14 cellular contexts compared by ENCODE assay signal in the genomic region with DNA sequence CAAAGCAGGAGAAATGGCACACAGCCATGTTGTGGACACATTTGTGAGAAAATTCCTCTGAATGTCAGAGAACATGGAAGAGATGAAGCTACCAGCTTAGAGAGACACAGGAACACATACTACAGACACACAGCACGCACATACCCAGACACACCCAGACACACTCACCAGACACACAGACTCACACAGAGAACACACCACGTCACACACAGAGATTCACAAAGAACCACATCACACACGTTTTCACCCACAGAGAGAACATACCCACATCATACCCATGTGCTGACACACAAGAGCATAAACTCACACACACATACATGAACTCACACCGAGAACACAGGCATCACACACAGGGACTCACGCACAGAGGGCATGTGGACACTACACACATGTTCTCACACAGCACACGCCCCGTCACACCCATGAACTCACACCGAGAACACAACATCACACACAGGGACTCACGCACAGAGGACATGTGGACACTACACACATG.
DNase-seq lines count a peak whose midpoint lies in the region; ATAC-seq and TF ChIP-seq lines count a peak whose summit lies in the region.
"Had no signal": no experiment of that assay in that cellular context is flagged by ENCODE, and none has a peak within 500 bp of the region (broad histone marks: within the 10 kb centered on the region; RNA-seq: fewer than 3 reads in every experiment).

No MANE protein-coding gene starts in this region.

- no peak overlapping the region for H2AFZ ChIP-seq in mesenchymal stem cell (ENCODE audit: low read depth, low read length)
- H2AFZ ChIP-seq in GM23338 = no peak overlapping the region
- H2AFZ ChIP-seq: parathyroid adenoma had no signal

- H3K9ac ChIP-seq in mesenchymal stem cell (ENCODE audit: low read length) = peak overlapping the region; percentile 90
- H3K9ac ChIP-seq: KMS-11, parathyroid adenoma had no signal

- H3K27ac Mint-ChIP-seq in activated CD4-positive, alpha-beta T cell treated with anti-CD3 and anti-CD28 coated beads, Interleukin-2, amount 10 ng/mL, durations not matched to agents 7 days and 5 days = peak overlapping the region; percentile 2
- H3K27ac Mint-ChIP-seq in activated CD4-positive, alpha-beta memory T cell treated with anti-CD3 and anti-CD28 coated beads for 36 hours = peak overlapping the region; percentile 0
- no peak overlapping the region for H3K27ac Mint-ChIP-seq in GM23338

- H3K4me3 Mint-ChIP-seq in activated CD4-positive, alpha-beta T cell treated with anti-CD3 and anti-CD28 coated beads, Interleukin-2, amount 10 ng/mL, durations not matched to agents 7 days and 5 days = no peak overlapping the region
- H3K4me3 Mint-ChIP-seq in activated CD4-positive, alpha-beta memory T cell treated with anti-CD3 and anti-CD28 coated beads for 36 hours = no peak overlapping the region
- no peak overlapping the region for H3K4me3 Mint-ChIP-seq in GM23338
- H3K4me3 Mint-ChIP-seq: effector memory CD8-positive, alpha-beta T cell had no signal

- peaks cover 29% of the 10 kb centered on the region for H3K4me1 Mint-ChIP-seq in activated CD4-positive, alpha-beta T cell treated with anti-CD3 and anti-CD28 coated beads, Interleukin-2, amount 10 ng/mL, durations not matched to agents 7 days and 5 days
- H3K4me1 Mint-ChIP-seq in activated CD4-positive, alpha-beta memory T cell treated with anti-CD3 and anti-CD28 coated beads for 36 hours (ENCODE audit: low read depth) = peaks cover 27% of the 10 kb centered on the region
- no peaks in the 10 kb centered on the region for H3K4me1 Mint-ChIP-seq in GM23338

- H3K18ac ChIP-seq in mesenchymal stem cell (ENCODE audit: low read depth in 1 of 2, low read length in 2 of 2) = no peak overlapping the region

- H3K4me1 ChIP-seq in mesenchymal stem cell (ENCODE audit: control insufficient read depth, insufficient read depth, low read depth, low read length) = peaks cover 35% of the 10 kb centered on the region
- peaks cover 10 to 46% (median 14%) of the 10 kb centered on the region in 4 donors for H3K4me1 ChIP-seq in stomach
- H3K4me1 ChIP-seq in GM23338 (ENCODE audit: insufficient read depth) = no peaks in the 10 kb centered on the region

- POLR2A ChIA-PET in activated CD4-positive, alpha-beta T cell treated with anti-CD3 and anti-CD28 coated beads, Interleukin-2, amount 10 ng/mL, durations not matched to agents 7 days and 5 days (lab: Charles Lee) = no interaction called here
- POLR2A ChIA-PET in activated CD4-positive, alpha-beta memory T cell treated with anti-CD3 and anti-CD28 coated beads for 36 hours (lab: Charles Lee) = no interaction called here

- H3K79me2 ChIP-seq in GM23338 (replicated peaks; ENCODE audit: insufficient read depth) = no peaks in the 10 kb centered on the region
- H3K79me2 ChIP-seq: parathyroid adenoma had no signal

- H2BK12ac ChIP-seq in mesenchymal stem cell (ENCODE audit: low read length in 2 of 2) = no peak overlapping the region

- H2BK15ac ChIP-seq in mesenchymal stem cell (ENCODE audit: low read depth, poor library complexity, severe bottlenecking) = no peak overlapping the region

- H3K4me3 ChIP-seq in mesenchymal stem cell (ENCODE audit: insufficient read depth in 1 of 2, low read depth in 1 of 2, low read length in 2 of 2) = no peak overlapping the region
- H3K4me3 ChIP-seq in stomach = no peak overlapping the region
- H3K4me3 ChIP-seq in GM23338 = no peak overlapping the region

- peak; percentile 6 for DNase-seq in activated CD4-positive, alpha-beta T cell treated with anti-CD3 and anti-CD28 coated beads, Interleukin-2, amount 10 ng/mL, durations not matched to agents 7 days and 5 days
- no peak for DNase-seq in activated CD4-positive, alpha-beta T cell treated with anti-CD3 and anti-CD28 coated beads for 4 hours
- peak; percentile 8 for DNase-seq in activated CD4-positive, alpha-beta memory T cell treated with anti-CD3 and anti-CD28 coated beads for 36 hours
- DNase-seq in mesenchymal stem cell (no peak), stomach (no peak), NCI-H1048 (lab: John Stamatoyannopoulos, UW) (no peak), NCI-H1105 treated with DMSO at 0.1 percent for 48 hours (lab: John Stamatoyannopoulos, UW) (no peak), GM23338 (ENCODE audit: low spot score) (no peak)
- DNase-seq: NCI-H2029 treated with DMSO at 0.1 percent for 48 hours; stimulated activated CD4-positive, alpha-beta T cell treated with anti-CD3 and anti-CD28 coated beads, Interleukin-4, amount 100 ng/mL, for 24 hours had no signal

- no peak overlapping the region for H3K4ac ChIP-seq in mesenchymal stem cell (ENCODE audit: low read depth in 1 of 2, low read length in 2 of 2)

- TF ChIP-seq CTCF in stomach (IDR thresholded peaks at IDR 0.05) (no peak), GM23338 (conservative IDR thresholded peaks at IDR 0.05; ENCODE audit: low read depth in 2 of 2) (no peak)

- WGBS in mesenchymal stem cell = 92% methylated on average over 5 of the region's 9 CpGs
- WGBS in stomach, 5 donors = 81 to 92% (median 89%) methylated on average over 7 to 9 of the region's 9 CpGs

- H2BK120ac ChIP-seq in mesenchymal stem cell (ENCODE audit: low read depth, low read length) = no peak overlapping the region

- intact Hi-C loops in activated CD4-positive, alpha-beta memory T cell treated with anti-CD3 and anti-CD28 coated beads for 36 hours (cut with micrococcal nuclease) = no loop called here
- intact Hi-C loops in stomach (cut with DNase I; ENCODE audit: low total_unique reads) = no loop called here

- no peaks in the 10 kb centered on the region for H3K79me1 ChIP-seq in mesenchymal stem cell (replicated peaks; ENCODE audit: low read length, poor library complexity, severe bottlenecking)

- no peak for TF ChIP-seq EP300 in stomach (IDR thresholded peaks at IDR 0.05)

- H3K27ac ChIP-seq in mesenchymal stem cell (ENCODE audit: low read length, poor library complexity, severe bottlenecking) = no peak overlapping the region
- peak overlapping the region in 4 of 5 donors; percentile 67 to 81 (median 78) for H3K27ac ChIP-seq in stomach
- H3K27ac ChIP-seq in GM23338 (ENCODE audit: low read depth) = no peak overlapping the region
- H3K27ac ChIP-seq: KMS-11 had no signal

- H2AK5ac ChIP-seq in mesenchymal stem cell (ENCODE audit: low read length, severe bottlenecking) = peak overlapping the region; percentile 92

- no peak overlapping the region for H4K91ac ChIP-seq in mesenchymal stem cell (ENCODE audit: low read length)

- H3K9me3 ChIP-seq in mesenchymal stem cell (ENCODE audit: control insufficient read depth, low read length) (no peaks in the 10 kb centered on the region), stomach (no peaks in the 10 kb centered on the region)
- H3K9me3 ChIP-seq: testis had no signal

- no peak overlapping the region for H2BK5ac ChIP-seq in mesenchymal stem cell (ENCODE audit: low read depth, low read length, poor library complexity, severe bottlenecking)

- H3F3A ChIP-seq in GM23338 (replicated peaks; ENCODE audit: low read depth) = 0 out of 2 replicates have a peak, but pooled peaks cover 2% of the 10 kb centered on the region

- CTCF ChIA-PET in activated CD4-positive, alpha-beta T cell treated with anti-CD3 and anti-CD28 coated beads, Interleukin-2, amount 10 ng/mL, durations not matched to agents 7 days and 5 days (lab: Charles Lee) = interaction anchor here (1.2 kb wide), 1 partner anchor 422 kb away, joined by 4 read pairs; no protein-coding TSS in a partner anchor
- CTCF ChIA-PET in activated CD4-positive, alpha-beta memory T cell treated with anti-CD3 and anti-CD28 coated beads for 36 hours (lab: Charles Lee) = interaction anchor here (1.0 to 1.5 kb wide), 2 partner anchors 120 to 219 kb away, joined by 3 to 5 read pairs; no protein-coding TSS in a partner anchor

- no peaks in the 10 kb centered on the region for H3K9me2 ChIP-seq in GM23338 (ENCODE audit: insufficient read depth)

- no peaks in the 10 kb centered on the region for H3K27me3 Mint-ChIP-seq in activated CD4-positive, alpha-beta T cell treated with anti-CD3 and anti-CD28 coated beads, Interleukin-2, amount 10 ng/mL, durations not matched to agents 7 days and 5 days
- H3K27me3 Mint-ChIP-seq in activated CD4-positive, alpha-beta memory T cell treated with anti-CD3 and anti-CD28 coated beads for 36 hours = no peaks in the 10 kb centered on the region
- H3K27me3 Mint-ChIP-seq in GM23338 (ENCODE audit: insufficient read depth, low read depth, poor library complexity) = peaks cover 19% of the 10 kb centered on the region
- H3K27me3 Mint-ChIP-seq: effector memory CD8-positive, alpha-beta T cell had no signal

- H3K27me3 ChIP-seq in mesenchymal stem cell (ENCODE audit: control insufficient read depth in 1 of 2, insufficient read depth in 1 of 2, low read length in 2 of 2) = no peaks in the 10 kb centered on the region
- H3K27me3 ChIP-seq in stomach = no peaks in the 10 kb centered on the region
- no peaks in the 10 kb centered on the region for H3K27me3 ChIP-seq in GM23338 (ENCODE audit: insufficient read depth)
- H3K27me3 ChIP-seq: testis had no signal

- H3K4me2 ChIP-seq in mesenchymal stem cell (ENCODE audit: low read length, poor library complexity, severe bottlenecking) (no peak overlapping the region), GM23338 (no peak overlapping the region)
- H3K4me2 ChIP-seq: KMS-11 had no signal

- H4K8ac ChIP-seq in mesenchymal stem cell (ENCODE audit: low read length) = no peak overlapping the region

- H3K36me3 ChIP-seq in mesenchymal stem cell (ENCODE audit: control insufficient read depth in 1 of 2, insufficient read depth in 2 of 2, low read depth in 1 of 2, low read length in 2 of 2) = no peaks in the 10 kb centered on the region
- H3K36me3 ChIP-seq in stomach = no peaks in the 10 kb centered on the region
- no peaks in the 10 kb centered on the region for H3K36me3 ChIP-seq in GM23338 (ENCODE audit: insufficient read depth)

- TF ChIP-seq POLR2A in stomach (IDR thresholded peaks at IDR 0.05) = no peak

- no peak overlapping the region for H3K14ac ChIP-seq in mesenchymal stem cell (ENCODE audit: low read length in 2 of 2)

- H3K9me3 Mint-ChIP-seq in activated CD4-positive, alpha-beta T cell treated with anti-CD3 and anti-CD28 coated beads, Interleukin-2, amount 10 ng/mL, durations not matched to agents 7 days and 5 days = no peaks in the 10 kb centered on the region
- H3K9me3 Mint-ChIP-seq in activated CD4-positive, alpha-beta memory T cell treated with anti-CD3 and anti-CD28 coated beads for 36 hours = no peaks in the 10 kb centered on the region
- H3K9me3 Mint-ChIP-seq in GM23338 = peaks cover 66% of the 10 kb centered on the region
- H3K9me3 Mint-ChIP-seq: effector memory CD8-positive, alpha-beta T cell had no signal

- ATAC-seq in GM23338 = no peak
- ATAC-seq: effector memory CD8-positive, alpha-beta T cell had no signal

- no peaks in the 10 kb centered on the region for H3K36me3 Mint-ChIP-seq in activated CD4-positive, alpha-beta T cell treated with anti-CD3 and anti-CD28 coated beads, Interleukin-2, amount 10 ng/mL, durations not matched to agents 7 days and 5 days (ENCODE audit: low read depth)
- no peaks in the 10 kb centered on the region for H3K36me3 Mint-ChIP-seq in activated CD4-positive, alpha-beta memory T cell treated with anti-CD3 and anti-CD28 coated beads for 36 hours
- H3K36me3 Mint-ChIP-seq in GM23338 (ENCODE audit: low read depth) = peaks cover 34% of the 10 kb centered on the region

- H3K23ac ChIP-seq in mesenchymal stem cell (ENCODE audit: low read length in 2 of 2) = no peak overlapping the region

- H4K20me1 ChIP-seq in GM23338 (replicated peaks; ENCODE audit: insufficient read depth) = no peaks in the 10 kb centered on the region

Comparison
In these comparisons a context has a peak if more than half of its experiments do, and no peak if none do; other contexts are left out.
1. DNase-seq: peak in activated CD4-positive, alpha-beta T cell treated with anti-CD3 and anti-CD28 coated beads, Interleukin-2, amount 10 ng/mL, durations not matched to agents 7 days and 5 days (single experiment) and activated CD4-positive, alpha-beta memory T cell treated with anti-CD3 and anti-CD28 coated beads for 36 hours (single experiment); none in activated CD4-positive, alpha-beta T cell treated with anti-CD3 and anti-CD28 coated beads for 4 hours (0 of 2), mesenchymal stem cell (single experiment), stomach (single experiment), NCI-H1048 (single experiment), NCI-H1105 treated with DMSO at 0.1 percent for 48 hours (single experiment) and GM23338 (single experiment).
2. H3K27ac ChIP-seq: peak in stomach (4 of 5); none in mesenchymal stem cell (single experiment) and GM23338 (single experiment).